Comparison of ENCODE assay signal across 8 cellular contexts in the genomic region with DNA sequence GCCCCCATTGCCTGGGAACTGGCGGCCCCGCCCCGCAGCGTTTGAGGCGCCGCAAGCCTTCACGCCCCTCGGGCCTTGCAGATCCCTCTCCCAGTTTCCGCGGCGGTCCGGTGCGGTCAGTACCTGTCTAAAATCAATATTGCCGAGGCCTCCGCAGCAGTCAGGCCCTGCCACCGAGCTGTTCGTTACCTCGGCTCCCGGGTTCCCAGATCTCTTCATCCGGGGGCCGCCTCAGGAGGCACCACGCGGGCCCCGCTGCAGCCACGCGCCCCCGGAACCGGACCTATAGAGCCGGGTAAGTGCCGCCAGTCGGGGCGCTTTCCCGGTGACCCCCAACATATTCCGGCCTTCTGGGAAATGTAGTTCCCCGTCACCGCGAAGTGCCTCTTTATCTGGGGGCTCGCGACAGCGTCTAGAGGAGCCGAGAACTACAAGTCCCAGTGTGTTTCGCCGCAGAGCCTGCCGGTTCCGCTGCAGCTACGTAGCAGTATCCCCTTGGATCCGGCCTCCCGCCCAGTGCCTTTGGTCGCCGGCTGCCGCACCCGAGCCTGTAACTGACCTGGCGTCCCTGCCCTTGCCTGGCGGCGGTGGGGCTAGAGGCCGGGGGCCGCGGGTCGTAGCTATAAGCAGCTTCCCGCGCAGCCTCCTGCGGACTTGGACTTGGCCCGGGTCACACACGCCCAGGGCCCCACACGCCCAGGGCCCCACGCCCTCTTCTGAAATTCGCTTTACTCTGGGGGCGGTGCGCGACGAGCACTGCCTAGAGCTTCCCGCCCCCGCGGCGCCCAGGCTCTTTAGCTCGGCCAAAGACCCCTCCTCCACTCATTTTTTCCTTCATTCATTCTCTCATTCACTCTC. TPM values are rescaled to one million over a fixed set of nuclear protein-coding genes. Genes with fewer than 3 reads are reported as not detected.
A peak's percentile ranks its signal among the peaks of the same experiment; 100 is the strongest.
DNase-seq lines count a peak whose midpoint lies in the region; ATAC-seq, FAIRE-seq and TF ChIP-seq lines count a peak whose summit lies in the region.

A gene with protein sequence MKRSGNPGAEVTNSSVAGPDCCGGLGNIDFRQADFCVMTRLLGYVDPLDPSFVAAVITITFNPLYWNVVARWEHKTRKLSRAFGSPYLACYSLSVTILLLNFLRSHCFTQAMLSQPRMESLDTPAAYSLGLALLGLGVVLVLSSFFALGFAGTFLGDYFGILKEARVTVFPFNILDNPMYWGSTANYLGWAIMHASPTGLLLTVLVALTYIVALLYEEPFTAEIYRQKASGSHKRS (minus strand): TSS at position 301 of the 858 bp plus-strand sequence. CDS start 82 bp downstream, at position 219.

- no peaks in the 10 kb centered on the region for H3K9me3 Mint-ChIP-seq in natural killer cell treated with Interleukin-12 subunit alpha and Interleukin-12 subunit beta and Interleukin-15 and Interleukin-18, amount 100 ng/mL, for 72 hours

- H3K4me1 Mint-ChIP-seq in natural killer cell treated with Interleukin-12 subunit alpha and Interleukin-12 subunit beta and Interleukin-15 and Interleukin-18, amount 100 ng/mL, for 72 hours (ENCODE audit: low read depth in 2 of 2) = peaks cover 16 to 19% of the 10 kb centered on the region in 2 donors

- TF ChIP-seq CTCF in Loucy (conservative IDR thresholded peaks at IDR 0.05; ENCODE audit: low read length) (no peak), fibroblast of pulmonary artery (IDR thresholded peaks at IDR 0.05; ENCODE audit: low read length, missing control alignments) (no peak)

- H3K4me3 Mint-ChIP-seq in natural killer cell treated with Interleukin-12 subunit alpha and Interleukin-12 subunit beta and Interleukin-15 and Interleukin-18, amount 100 ng/mL, for 72 hours = peak within 1 kb of the TSS; percentile 90

- peak within 1 kb of the TSS; percentile 99 for H3K4me2 ChIP-seq in Loucy (ENCODE audit: low read depth, low read length, poor library complexity, severe bottlenecking)

- H3F3A ChIP-seq in Loucy (ENCODE audit: low read depth) = no peaks in the 10 kb centered on the region

- TF ChIP-seq POLR2A in H54 (IDR thresholded peaks at IDR 0.05; ENCODE audit: low read depth, low read length) = peak; percentile 90
- peak; percentile 80 for TF ChIP-seq POLR2A in Raji (IDR thresholded peaks at IDR 0.05; ENCODE audit: insufficient read depth, low read depth, low read length)

- H3K27ac Mint-ChIP-seq in natural killer cell treated with Interleukin-12 subunit alpha and Interleukin-12 subunit beta and Interleukin-15 and Interleukin-18, amount 100 ng/mL, for 72 hours = peak within 1 kb of the TSS; percentile 78 to 94

- peak within 1 kb of the TSS; percentile 99 for H3K9ac ChIP-seq in Loucy (ENCODE audit: low read depth, low read length, poor library complexity, severe bottlenecking)

- no peaks in the 10 kb centered on the region for H3K9me2 ChIP-seq in Loucy (replicated peaks; ENCODE audit: low read depth, low read length)

- no peaks in the 10 kb centered on the region for H4K20me1 ChIP-seq in Loucy (ENCODE audit: insufficient read depth, low read length, poor library complexity, severe bottlenecking)

- ATAC-seq in natural killer cell treated with Interleukin-12 subunit alpha and Interleukin-12 subunit beta and Interleukin-15 and Interleukin-18, amount 100 ng/mL, for 72 hours = peak; percentile 96 to 97
- peak; percentile 97 for ATAC-seq in stimulated activated naive CD8-positive, alpha-beta T cell treated with anti-CD3 and anti-CD28 coated beads, Interleukin-15, Interleukin-2, amounts not matched to agents 100 U/mL and 50 U/mL, for 24 hours

- no peaks in the 10 kb centered on the region for H3K36me3 ChIP-seq in Loucy (ENCODE audit: insufficient read depth, low read length)

- peaks cover 27% of the 10 kb centered on the region; the same call in 1 of the 2 replicates for H3K79me2 ChIP-seq in Loucy (ENCODE audit: insufficient read depth, low read length)

- H3K9me3 ChIP-seq in Loucy (ENCODE audit: insufficient read depth, low read depth, low read length) = no peaks in the 10 kb centered on the region

- peak within 1 kb of the TSS; percentile 97 for H3K4me3 ChIP-seq in Loucy (ENCODE audit: low read length, poor library complexity, severe bottlenecking)
- peak within 1 kb of the TSS; percentile 89 for H3K4me3 ChIP-seq in fibroblast of pulmonary artery (replicated peaks; ENCODE audit: low read depth, low read length)

- H3K36me3 Mint-ChIP-seq in natural killer cell treated with Interleukin-12 subunit alpha and Interleukin-12 subunit beta and Interleukin-15 and Interleukin-18, amount 100 ng/mL, for 72 hours = no peaks in the 10 kb centered on the region

- H3K4me1 ChIP-seq in Loucy (ENCODE audit: insufficient read depth, low read length, poor library complexity, severe bottlenecking) = peaks cover 23% of the 10 kb centered on the region

- DNase-seq in EL (peak; percentile 99), H54 (ENCODE audit: insufficient read length, low spot score) (peak; percentile 99), fibroblast of pulmonary artery (ENCODE audit: low read depth) (peak; percentile 99)
- DNase-seq in activated T-helper 9 cell treated with anti-CD3 and anti-CD28 coated beads, Interleukin-2, amount 50 U/mL, for 16 hours (ENCODE audit: low read depth) = peak; percentile 87
- peak; percentile 97 for DNase-seq in natural killer cell treated with Interleukin-12 subunit alpha and Interleukin-12 subunit beta and Interleukin-15 and Interleukin-18, amount 100 ng/mL, for 72 hours (ENCODE audit: low spot score)
- peak; percentile 90 for DNase-seq in stimulated activated naive CD8-positive, alpha-beta T cell treated with anti-CD3 and anti-CD28 coated beads, Interleukin-15, Interleukin-2, amounts not matched to agents 100 U/mL and 50 U/mL, for 24 hours

- no peaks in the 10 kb centered on the region for H3K27me3 ChIP-seq in Loucy (ENCODE audit: insufficient read depth, low read length, poor library complexity, severe bottlenecking)

- H3K27me3 Mint-ChIP-seq in natural killer cell treated with Interleukin-12 subunit alpha and Interleukin-12 subunit beta and Interleukin-15 and Interleukin-18, amount 100 ng/mL, for 72 hours = no peaks in the 10 kb centered on the region

- FAIRE-seq in H54 (lab: Jason Lieb, UNC) = no peak

- peak within 1 kb of the TSS; percentile 98 for H2AFZ ChIP-seq in Loucy (ENCODE audit: low read length)

RNA-seq across cellular contexts. Expression of the gene that starts here (rescaled TPM):
- 10 to 100 TPM; 22.9 to 35.3 TPM for total RNA-seq in natural killer cell treated with Interleukin-12 subunit alpha and Interleukin-12 subunit beta and Interleukin-15 and Interleukin-18, amount 100 ng/mL, for 72 hours

Comparison
In these comparisons a context has a peak if more than half of its experiments do, and no peak if none do; other contexts are left out.
1. Peak in every context shown above with its lines: DNase-seq, ATAC-seq and H3K4me3 ChIP-seq.